Comparison of ENCODE assay signal across 7 cellular contexts in genomic region chr7:100477871-100478248, GRCh38. TPM values are rescaled to one million over a fixed set of nuclear protein-coding genes. Genes with fewer than 3 reads are reported as not detected.
A peak's percentile ranks its signal among the peaks of the same experiment; 100 is the strongest.
DNase-seq lines count a peak whose midpoint lies in the region; ATAC-seq and TF ChIP-seq lines count a peak whose summit lies in the region.

No MANE protein-coding gene starts in this region.

- H3K27ac Mint-ChIP-seq in HFFc6: peak overlapping the region; percentile 85
- H3K27ac Mint-ChIP-seq in activated T-helper 2 cell treated with anti-CD3 and anti-CD28 coated beads, Interferon-gamma antibody, Interleukin-2, Interleukin-4, amounts not matched to agents 10 μg/mL and 5 μg/mL and 100 μg/mL, durations not matched to agents 14 hours and 24 hours and 36 hours: peak overlapping the region; percentile 88
- peak overlapping the region in 1 of 2 donors; percentile 91 for H3K27ac Mint-ChIP-seq in stimulated activated naive CD8-positive, alpha-beta T cell treated with anti-CD3 and anti-CD28 coated beads, Interleukin-15, amount 100 ng/mL, for 72 hours

- peaks cover 30% of the 10 kb centered on the region for H3K4me1 Mint-ChIP-seq in HFFc6 (ENCODE audit: low read depth)
- peaks cover 32% of the 10 kb centered on the region for H3K4me1 Mint-ChIP-seq in activated T-helper 2 cell treated with anti-CD3 and anti-CD28 coated beads, Interferon-gamma antibody, Interleukin-2, Interleukin-4, amounts not matched to agents 10 μg/mL and 5 μg/mL and 100 μg/mL, durations not matched to agents 14 hours and 24 hours and 36 hours (ENCODE audit: low read depth)
- peaks cover 57% of the 10 kb centered on the region for H3K4me1 Mint-ChIP-seq in stimulated activated naive CD8-positive, alpha-beta T cell treated with anti-CD3 and anti-CD28 coated beads, Interleukin-15, amount 100 ng/mL, for 72 hours

- no peaks in the 10 kb centered on the region for H3K9me3 Mint-ChIP-seq in HFFc6
- no peaks in the 10 kb centered on the region for H3K9me3 Mint-ChIP-seq in activated T-helper 2 cell treated with anti-CD3 and anti-CD28 coated beads, Interferon-gamma antibody, Interleukin-2, Interleukin-4, amounts not matched to agents 10 μg/mL and 5 μg/mL and 100 μg/mL, durations not matched to agents 14 hours and 24 hours and 36 hours
- no peaks in the 10 kb centered on the region for H3K9me3 Mint-ChIP-seq in stimulated activated naive CD8-positive, alpha-beta T cell treated with anti-CD3 and anti-CD28 coated beads, Interleukin-15, amount 100 ng/mL, for 72 hours

- H3K9me3 ChIP-seq in iPS-18c (ENCODE audit: control insufficient read depth, insufficient read depth, low read length): no peaks in the 10 kb centered on the region

- no peak for ATAC-seq in stimulated activated naive CD8-positive, alpha-beta T cell treated with anti-CD3 and anti-CD28 coated beads, Interleukin-15, amount 100 ng/mL, for 72 hours

- peaks cover 10% of the 10 kb centered on the region; the same call in 1 of the 2 replicates for H3K36me3 Mint-ChIP-seq in HFFc6 (ENCODE audit: low read depth)
- peaks cover 41% of the 10 kb centered on the region for H3K36me3 Mint-ChIP-seq in activated T-helper 2 cell treated with anti-CD3 and anti-CD28 coated beads, Interferon-gamma antibody, Interleukin-2, Interleukin-4, amounts not matched to agents 10 μg/mL and 5 μg/mL and 100 μg/mL, durations not matched to agents 14 hours and 24 hours and 36 hours (ENCODE audit: low read depth)

- intact Hi-C loops in activated T-helper 2 cell treated with anti-CD3 and anti-CD28 coated beads, Interferon-gamma antibody, Interleukin-2, Interleukin-4, amounts not matched to agents 10 μg/mL and 5 μg/mL and 100 μg/mL, durations not matched to agents 14 hours and 24 hours and 36 hours (cut with micrococcal nuclease): loop anchor here (2.0 to 10.0 kb wide), 4 partner anchors 61 to 197 kb away; partner anchors contain the start of genes AGFG2 and GNB2

- DNase-seq in HFFc6: no peak
- no peak for DNase-seq in activated T-helper 2 cell treated with anti-CD3 and anti-CD28 coated beads, Interferon-gamma antibody, Interleukin-2, Interleukin-4, amounts not matched to agents 10 μg/mL and 5 μg/mL and 100 μg/mL, durations not matched to agents 14 hours and 24 hours and 36 hours (ENCODE audit: low spot score)
- DNase-seq in stimulated activated naive CD8-positive, alpha-beta T cell treated with anti-CD3 and anti-CD28 coated beads, Interleukin-15, amount 100 ng/mL, for 72 hours: peak in 1 of 2 donors; percentile 38
- DNase-seq in NCI-H1930 (lab: John Stamatoyannopoulos, UW): no peak
- DNase-seq in occipital lobe (lab: John Stamatoyannopoulos, UW): no peak
- DNase-seq in NCI-H187 treated with DMSO at 0.1 percent for 48 hours (lab: John Stamatoyannopoulos, UW): no peak

- TF ChIP-seq CTCF in HFFc6 (IDR thresholded peaks at IDR 0.05): no peak

- H3K4me3 ChIP-seq in iPS-18c (ENCODE audit: insufficient read depth, low read depth, low read length): peak overlapping the region; percentile 89

- peak overlapping the region; percentile 100 for H3K4me3 Mint-ChIP-seq in HFFc6
- peak overlapping the region; percentile 99 for H3K4me3 Mint-ChIP-seq in activated T-helper 2 cell treated with anti-CD3 and anti-CD28 coated beads, Interferon-gamma antibody, Interleukin-2, Interleukin-4, amounts not matched to agents 10 μg/mL and 5 μg/mL and 100 μg/mL, durations not matched to agents 14 hours and 24 hours and 36 hours (ENCODE audit: low read depth)
- peak overlapping the region; percentile 91 to 97 for H3K4me3 Mint-ChIP-seq in stimulated activated naive CD8-positive, alpha-beta T cell treated with anti-CD3 and anti-CD28 coated beads, Interleukin-15, amount 100 ng/mL, for 72 hours

- peaks cover 3% of the 10 kb centered on the region; the same call in 1 of the 2 replicates for H3K27me3 Mint-ChIP-seq in HFFc6 (ENCODE audit: insufficient read depth)
- no peaks in the 10 kb centered on the region for H3K27me3 Mint-ChIP-seq in activated T-helper 2 cell treated with anti-CD3 and anti-CD28 coated beads, Interferon-gamma antibody, Interleukin-2, Interleukin-4, amounts not matched to agents 10 μg/mL and 5 μg/mL and 100 μg/mL, durations not matched to agents 14 hours and 24 hours and 36 hours (ENCODE audit: low read depth)
- H3K27me3 Mint-ChIP-seq in stimulated activated naive CD8-positive, alpha-beta T cell treated with anti-CD3 and anti-CD28 coated beads, Interleukin-15, amount 100 ng/mL, for 72 hours: no peaks in the 10 kb centered on the region

RNA-seq across cellular contexts. Expression of gene TSC22D4, which starts 1.2 kb away (rescaled TPM):
- total RNA-seq in HFFc6 (2021; fragmentation: NEBNext Ultra II Directional; extraction: Animal tissue kit (Norgen Biotek cat#: 25700)): 10 to 100 TPM; 50.6 to 54.5 (median 51.7) TPM
- total RNA-seq in activated T-helper 2 cell treated with anti-CD3 and anti-CD28 coated beads, Interferon-gamma antibody, Interleukin-2, Interleukin-4, amounts not matched to agents 10 μg/mL and 5 μg/mL and 100 μg/mL, durations not matched to agents 14 hours and 24 hours and 36 hours: 103 and 106 TPM in 2 replicates
- 9.7 TPM for total RNA-seq in occipital lobe

RNA-seq across cellular contexts. Expression of gene NYAP1, which starts 5.9 kb away (rescaled TPM):
- under 1 TPM; 0.50 to 0.99 (median 0.86) TPM for total RNA-seq in HFFc6 (2021; fragmentation: NEBNext Ultra II Directional; extraction: Animal tissue kit (Norgen Biotek cat#: 25700))
- 0.27 and 0.34 TPM in 2 replicates for total RNA-seq in activated T-helper 2 cell treated with anti-CD3 and anti-CD28 coated beads, Interferon-gamma antibody, Interleukin-2, Interleukin-4, amounts not matched to agents 10 μg/mL and 5 μg/mL and 100 μg/mL, durations not matched to agents 14 hours and 24 hours and 36 hours
- total RNA-seq in occipital lobe: 47.9 TPM

RNA-seq across cellular contexts. Expression of gene SPACDR, which starts 13.8 kb away (rescaled TPM):
- total RNA-seq in HFFc6 (2021; fragmentation: NEBNext Ultra II Directional; extraction: Animal tissue kit (Norgen Biotek cat#: 25700)): 1 to 10 TPM in 3 of 6 experiments, under 1 TPM in 3; 0.66 to 1.6 (median 1.0) TPM
- total RNA-seq in activated T-helper 2 cell treated with anti-CD3 and anti-CD28 coated beads, Interferon-gamma antibody, Interleukin-2, Interleukin-4, amounts not matched to agents 10 μg/mL and 5 μg/mL and 100 μg/mL, durations not matched to agents 14 hours and 24 hours and 36 hours: 3.2 and 4.5 TPM in 2 replicates
- total RNA-seq in occipital lobe: not detected

RNA-seq across cellular contexts. Expression of gene PPP1R35, which starts 41.6 kb away (rescaled TPM):
- total RNA-seq in HFFc6 (2021; fragmentation: NEBNext Ultra II Directional; extraction: Animal tissue kit (Norgen Biotek cat#: 25700)): 10 to 100 TPM; 22.9 to 33.6 (median 26.5) TPM
- total RNA-seq in activated T-helper 2 cell treated with anti-CD3 and anti-CD28 coated beads, Interferon-gamma antibody, Interleukin-2, Interleukin-4, amounts not matched to agents 10 μg/mL and 5 μg/mL and 100 μg/mL, durations not matched to agents 14 hours and 24 hours and 36 hours: 59.8 and 63.6 TPM in 2 replicates
- total RNA-seq in occipital lobe: 5.1 TPM

RNA-seq across cellular contexts. Expression of gene MEPCE, which starts 48.2 kb away (rescaled TPM):
- total RNA-seq in HFFc6 (2021; fragmentation: NEBNext Ultra II Directional; extraction: Animal tissue kit (Norgen Biotek cat#: 25700)): 10 to 100 TPM; 38.7 to 42.9 (median 41.2) TPM
- 50.9 and 51.0 TPM in 2 replicates for total RNA-seq in activated T-helper 2 cell treated with anti-CD3 and anti-CD28 coated beads, Interferon-gamma antibody, Interleukin-2, Interleukin-4, amounts not matched to agents 10 μg/mL and 5 μg/mL and 100 μg/mL, durations not matched to agents 14 hours and 24 hours and 36 hours
- 25.3 TPM for total RNA-seq in occipital lobe

Comparison
In these comparisons a context has a peak if more than half of its experiments do, and no peak if none do; other contexts are left out.
1. RNA of gene NYAP1, which starts 5.9 kb away (total RNA-seq): 47.9 TPM in occipital lobe (single experiment); 0.50 to 0.99 TPM in HFFc6 and 0.27 to 0.34 TPM in activated T-helper 2 cell treated with anti-CD3 and anti-CD28 coated beads, Interferon-gamma antibody, Interleukin-2, Interleukin-4, amounts not matched to agents 10 μg/mL and 5 μg/mL and 100 μg/mL, durations not matched to agents 14 hours and 24 hours and 36 hours; every median in the first group is over 10 times any median in the second.
2. Peak in every context shown above with its lines, with median percentiles within 50 percentile points of each other: H3K4me3 Mint-ChIP-seq.